ENCODE assay signal across 20 cellular contexts in genomic region chr16:52492789-52493357, GRCh38.
DNase-seq lines count a peak whose midpoint lies in the region; ATAC-seq and TF ChIP-seq lines count a peak whose summit lies in the region.
"Had no signal": no experiment of that assay in that cellular context is flagged by ENCODE, and none has a peak within 500 bp of the region (broad histone marks: within the 10 kb centered on the region; RNA-seq: fewer than 3 reads in every experiment).

No MANE protein-coding gene starts in this region.

- H3K9me3 ChIP-seq in HEK293 (ENCODE audit: control insufficient read depth, insufficient read depth, low read depth, low read length): no peaks in the 10 kb centered on the region
- H3K9me3 ChIP-seq in mucosa of rectum (ENCODE audit: control insufficient read depth in 2 of 2, low read length in 2 of 2): no peaks in the 10 kb centered on the region

- H3K36me3 ChIP-seq in HEK293 (ENCODE audit: control insufficient read depth in 2 of 2, insufficient read depth in 1 of 2, low read length in 2 of 2): no peaks in the 10 kb centered on the region
- H3K36me3 ChIP-seq in mucosa of rectum (ENCODE audit: control insufficient read depth in 2 of 2, insufficient read depth in 2 of 2, low read length in 2 of 2): no peaks in the 10 kb centered on the region
- H3K36me3 ChIP-seq: brain microvascular endothelial cell had no signal

- H3K27me3 ChIP-seq in mucosa of rectum (ENCODE audit: control insufficient read depth in 2 of 2, insufficient read depth in 2 of 2, low read length in 2 of 2): no peaks in the 10 kb centered on the region
- H3K27me3 ChIP-seq: brain microvascular endothelial cell had no signal

- peak; percentile 92 for ATAC-seq in GM18861 (IDR thresholded peaks at IDR 0.05; ENCODE audit: unreplicated experiment)
- ATAC-seq in HG03432 (IDR thresholded peaks at IDR 0.05; ENCODE audit: unreplicated experiment): peak; percentile 96
- ATAC-seq: activated CD8-positive, alpha-beta memory T cell treated with anti-CD3 and anti-CD28 coated beads, Interleukin-2, amount 10 ng/mL, durations not matched to agents 7 days and 5 days; effector memory CD8-positive, alpha-beta T cell had no signal

- H3K4me3 ChIP-seq in HEK293 (ENCODE audit: low read depth, low read length): no peak overlapping the region
- H3K4me3 ChIP-seq in mucosa of rectum (ENCODE audit: low read length in 2 of 2): peak overlapping the region; percentile 6 to 35
- H3K4me3 ChIP-seq: smooth muscle cell had no signal

- H3K4me1 ChIP-seq in HEK293 (ENCODE audit: control insufficient read depth, insufficient read depth, low read length): peaks cover 12% of the 10 kb centered on the region
- peaks cover 34 to 49% of the 10 kb centered on the region in 2 donors for H3K4me1 ChIP-seq in mucosa of rectum (ENCODE audit: control insufficient read depth in 2 of 2, insufficient read depth in 2 of 2, low read length in 2 of 2)

- CTCF ChIA-PET in HEK293 (lab: Yijun Ruan, JAX): interaction anchor here (0.6 kb wide), 1 partner anchor 1791 kb away, joined by 3 read pairs; no protein-coding TSS in a partner anchor

- H3K27ac ChIP-seq in HEK293 (ENCODE audit: extremely low read depth, low read depth, low read length) (no peak overlapping the region), mucosa of rectum (ENCODE audit: low read depth in 2 of 2, low read length in 2 of 2) (peak overlapping the region; percentile 53 to 62)
- H3K27ac ChIP-seq: brain microvascular endothelial cell, KMS-11, VCaP had no signal

- DNase-seq in GM19240 (ENCODE audit: insufficient read length, low spot score) (no peak), T-helper 2 cell (no peak), NCI-H1436 treated with DMSO at 0.1 percent for 48 hours (lab: John Stamatoyannopoulos, UW) (no peak), SIG-M5 (lab: John Stamatoyannopoulos, UW) (no peak)
- DNase-seq: activated CD8-positive, alpha-beta memory T cell treated with anti-CD3 and anti-CD28 coated beads, Interleukin-2, amount 10 ng/mL, durations not matched to agents 7 days and 5 days; activated naive CD4-positive, alpha-beta T cell treated with anti-CD3 and anti-CD28 coated beads for 36 hours; brain microvascular endothelial cell; effector memory CD8-positive, alpha-beta T cell; foreskin fibroblast; GOT3; NCI-H187 treated with DMSO at 0.1 percent for 48 hours; occipital lobe; substantia nigra had no signal

- H3K9ac ChIP-seq in mucosa of rectum (ENCODE audit: low read depth in 1 of 2, low read length in 2 of 2): no peak overlapping the region
- H3K9ac ChIP-seq: KMS-11 had no signal

- no peak for TF ChIP-seq CTCF in HEK293 (tag by site-specific recombination; IDR thresholded peaks at IDR 0.05)

- POLR2A ChIA-PET in HEK293 (lab: Yijun Ruan, JAX): no interaction called here

TF ChIP-seq in HEK293, 187 proteins besides CTCF, POLR2A, EP300 and RAD21:
- TF ChIP-seq PRDM1 (tag by site-specific recombination; IDR thresholded peaks at IDR 0.05) (peak; percentile 69), ZNF114 (tag by site-specific recombination; IDR thresholded peaks at IDR 0.05) (no peak)
